Comparison of ENCODE assay signal across 8 cellular contexts in the genomic region with DNA sequence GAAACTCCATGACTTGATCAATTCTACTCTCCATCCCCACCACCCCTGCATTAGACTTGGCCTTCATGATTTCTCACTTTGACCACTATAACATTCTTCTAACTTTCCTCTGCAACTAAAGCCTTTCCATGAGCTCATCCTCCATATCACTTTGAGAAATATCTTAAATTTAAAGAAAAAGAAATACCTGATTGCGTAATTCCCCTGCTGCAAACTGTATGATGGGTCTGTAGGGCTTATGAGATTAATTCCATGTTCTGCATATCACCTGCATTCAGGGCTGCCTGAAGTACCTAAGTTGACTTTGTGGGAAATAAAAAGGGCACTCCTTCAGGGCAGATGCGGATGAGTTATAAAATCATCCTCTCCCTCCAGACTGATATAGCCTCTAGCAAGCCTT.
"Had no signal": no experiment of that assay in that cellular context is flagged by ENCODE, and none has a peak within 500 bp of the region (broad histone marks: within the 10 kb centered on the region; RNA-seq: fewer than 3 reads in every experiment).

No MANE protein-coding gene starts in this region.

- FAIRE-seq: H54, HTR-8/SVneo had no signal

- H2AFZ ChIP-seq: GM23248 had no signal

- H3K4me3 ChIP-seq: GM23248 had no signal

- H3K9ac ChIP-seq: GM23248 had no signal

- DNase-seq: GM23248, GOT3, H9, HCEC 1CT, Kasumi-1, KG1 had no signal

- H3K27ac ChIP-seq: GM23248 had no signal
